Comparison of ENCODE assay signal across 20 cellular contexts in the genomic region with DNA sequence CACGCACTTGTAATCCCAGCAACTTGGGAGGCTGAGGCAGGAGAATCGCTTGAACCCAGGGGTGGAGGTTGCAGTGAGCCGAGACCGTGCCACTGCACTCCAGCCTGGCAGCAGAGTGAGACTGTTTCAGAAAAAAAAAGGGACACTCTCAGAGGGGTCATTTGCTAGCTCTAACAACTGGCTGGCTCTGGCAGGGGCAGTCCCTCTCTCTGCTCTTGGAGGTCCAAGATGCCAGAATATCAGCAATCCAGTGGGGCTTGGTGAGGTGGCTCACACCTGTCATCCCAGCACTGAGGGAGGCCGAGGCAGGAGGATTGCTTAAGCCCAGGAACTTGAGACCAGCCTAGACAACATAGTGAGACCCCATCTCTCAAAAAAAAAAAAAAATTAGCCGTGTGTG. TPM values are rescaled to one million over a fixed set of nuclear protein-coding genes. Genes with fewer than 3 reads are reported as not detected.
DNase-seq lines count a peak whose midpoint lies in the region; ATAC-seq lines count a peak whose summit lies in the region.
"Had no signal": no experiment of that assay in that cellular context is flagged by ENCODE, and none has a peak within 500 bp of the region (broad histone marks: within the 10 kb centered on the region; RNA-seq: fewer than 3 reads in every experiment).

No MANE protein-coding gene starts in this region.

- H3K27me3 ChIP-seq in SJCRH30, result no peaks in the 10 kb centered on the region
- H3K27me3 ChIP-seq: BE2C, sigmoid colon, SJSA1 had no signal

- in situ Hi-C loops in KBM-7 (cut with MboI; ENCODE audit: low pct_unique_long_range_greater_than_20kb, low sequenced_read_pairs), result no loop called here

- H3K9me3 ChIP-seq in T-helper 17 cell (ENCODE audit: control insufficient read depth, low read length, poor library complexity, severe bottlenecking) (no peaks in the 10 kb centered on the region), SJCRH30 (replicated peaks) (no peaks in the 10 kb centered on the region)
- H3K9me3 ChIP-seq: BE2C, sigmoid colon, SJSA1 had no signal

- H3K27ac Mint-ChIP-seq in T-helper 2 cell treated with Interferon-gamma antibody and Interleukin-4, amounts not matched to agents 5 μg/mL and 100 μg/mL, for 36 hours, result peak overlapping the region; percentile 8
- H3K27ac Mint-ChIP-seq in T-helper 17 cell (peak overlapping the region; percentile 66), immature natural killer cell (peak overlapping the region; percentile 79 to 99 (median 88))

- peaks cover 10% of the 10 kb centered on the region for H3K36me3 Mint-ChIP-seq in T-helper 2 cell treated with Interferon-gamma antibody and Interleukin-4, amounts not matched to agents 5 μg/mL and 100 μg/mL, for 36 hours (ENCODE audit: low read depth)
- H3K36me3 Mint-ChIP-seq in T-helper 17 cell (ENCODE audit: low read depth) (peaks cover 3% of the 10 kb centered on the region), immature natural killer cell (peaks cover 0 to 3% (median 3%) of the 10 kb centered on the region in 3 donors)

- H3K4me1 ChIP-seq in SJCRH30, result no peaks in the 10 kb centered on the region
- H3K4me1 ChIP-seq: BE2C, parathyroid adenoma, SJSA1 had no signal

- no peak overlapping the region for H3K4me3 Mint-ChIP-seq in T-helper 2 cell treated with Interferon-gamma antibody and Interleukin-4, amounts not matched to agents 5 μg/mL and 100 μg/mL, for 36 hours
- H3K4me3 Mint-ChIP-seq in T-helper 17 cell (no peak overlapping the region), immature natural killer cell (no peak overlapping the region)

- no peak overlapping the region for H3K27ac ChIP-seq in SJCRH30
- H3K27ac ChIP-seq: parathyroid adenoma, PC-9, SJSA1 had no signal

- H3K4me3 ChIP-seq in SJCRH30, result no peak overlapping the region
- H3K4me3 ChIP-seq: PC-9, sigmoid colon, SJSA1 had no signal

- ATAC-seq in T-helper 17 cell, result no peak
- ATAC-seq: esophagus mucosa had no signal

- H3K27me3 Mint-ChIP-seq in T-helper 2 cell treated with Interferon-gamma antibody and Interleukin-4, amounts not matched to agents 5 μg/mL and 100 μg/mL, for 36 hours (ENCODE audit: low read depth), result no peaks in the 10 kb centered on the region
- H3K27me3 Mint-ChIP-seq in T-helper 17 cell (peaks cover 6% of the 10 kb centered on the region), immature natural killer cell (ENCODE audit: low read depth in 3 of 3) (peaks cover 4 to 15% (median 12%) of the 10 kb centered on the region in 3 donors)

- intact Hi-C loops in posterior vena cava (cut with DNase I), result no loop called here

- no peaks in the 10 kb centered on the region for H3K36me3 ChIP-seq in SJCRH30

- H3K9me3 Mint-ChIP-seq in T-helper 2 cell treated with Interferon-gamma antibody and Interleukin-4, amounts not matched to agents 5 μg/mL and 100 μg/mL, for 36 hours, result no peaks in the 10 kb centered on the region
- H3K9me3 Mint-ChIP-seq in immature natural killer cell, result no peaks in the 10 kb centered on the region

- no peak for DNase-seq in T-helper 2 cell treated with Interferon-gamma antibody and Interleukin-4, amounts not matched to agents 5 μg/mL and 100 μg/mL, for 36 hours (ENCODE audit: low spot score)
- DNase-seq in T-helper 2 cell, result no peak
- no peak for DNase-seq in T-helper 17 cell
- DNase-seq in immature natural killer cell, result no peak
- DNase-seq in posterior vena cava (ENCODE audit: low spot score), result peak; percentile 22
- DNase-seq in KBM-7, result no peak
- DNase-seq in SJCRH30, result no peak
- no peak for DNase-seq in NCI-H82 treated with DMSO at 0.1 percent for 48 hours (lab: John Stamatoyannopoulos, UW; ENCODE audit: unreplicated experiment)
- DNase-seq: 8988T; activated effector memory CD4-positive, alpha-beta T cell treated with Interleukin-2 at 50 U/mL for 16 hours; amniotic stem cell; BE2C; HCEC 1CT; NCI-H1694 treated with DMSO at 0.1 percent for 48 hours; NCI-H2227 treated with DMSO at 0.1 percent for 48 hours; PC-9; sigmoid colon had no signal

- H3K4me1 Mint-ChIP-seq in T-helper 2 cell treated with Interferon-gamma antibody and Interleukin-4, amounts not matched to agents 5 μg/mL and 100 μg/mL, for 36 hours (ENCODE audit: low read depth), result peaks cover 22% of the 10 kb centered on the region
- H3K4me1 Mint-ChIP-seq in T-helper 17 cell (peaks cover 24% of the 10 kb centered on the region), immature natural killer cell (peaks cover 71 to 81% of the 10 kb centered on the region in 2 donors)

RNA-seq across cellular contexts. Expression of a gene that starts 2.5 kb away (rescaled TPM):
- 10 to 100 TPM in 1 of 2 donors, 1 to 10 TPM in 1; 3.1 to 14.5 TPM for total RNA-seq in T-helper 17 cell
- 1 to 10 TPM; 1.5 to 2.4 (median 2.0) TPM for polyA plus RNA-seq in immature natural killer cell
- total RNA-seq in posterior vena cava, result 10 to 100 TPM in 1 of 2 donors, 1 to 10 TPM in 1; 5.9 to 15.3 TPM
- total RNA-seq in SJCRH30 (2014; rRNA removed; shearing (Covaris generic)), result 0.83 TPM in 1 of 2 replicates, not detected in the other

RNA-seq across cellular contexts. Expression of a gene that starts 12.8 kb away (rescaled TPM):
- 10 to 100 TPM; 71.6 to 97.2 TPM for total RNA-seq in T-helper 17 cell
- 10 to 100 TPM; 12.2 to 42.1 (median 12.2) TPM for polyA plus RNA-seq in immature natural killer cell
- total RNA-seq in posterior vena cava, result 10 to 100 TPM; 17.7 to 32.5 TPM
- 13.3 and 28.0 TPM in 2 replicates for total RNA-seq in SJCRH30 (2014; rRNA removed; shearing (Covaris generic))

RNA-seq across cellular contexts. Expression of a gene that starts 57.8 kb away (rescaled TPM):
- 1 to 10 TPM; 5.1 TPM for total RNA-seq in T-helper 17 cell
- polyA plus RNA-seq in immature natural killer cell, result 1 to 10 TPM; 4.1 to 5.9 (median 5.7) TPM
- 1 to 10 TPM; 2.9 to 3.5 TPM for total RNA-seq in posterior vena cava
- 1.1 and 1.2 TPM in 2 replicates for total RNA-seq in SJCRH30 (2014; rRNA removed; shearing (Covaris generic))

RNA-seq across cellular contexts. Expression of a gene that starts 58.9 kb away (rescaled TPM):
- 10 to 100 TPM; 66.1 to 66.8 TPM for total RNA-seq in T-helper 17 cell
- polyA plus RNA-seq in immature natural killer cell, result 10 to 100 TPM in 1 of 3 donors, 1 to 10 TPM in 2; 3.0 to 12.1 (median 8.3) TPM
- total RNA-seq in posterior vena cava, result 10 to 100 TPM; 19.8 to 21.8 TPM
- total RNA-seq in SJCRH30 (2014; rRNA removed; shearing (Covaris generic)), result 48.2 and 50.6 TPM in 2 replicates

Comparison
In these comparisons a context has a peak if more than half of its experiments do, and no peak if none do; other contexts are left out.
1. H3K27ac Mint-ChIP-seq: peak in every context shown above with its lines; median percentile 88 in immature natural killer cell; 66 in T-helper 17 cell; 8 in T-helper 2 cell treated with Interferon-gamma antibody and Interleukin-4, amounts not matched to agents 5 μg/mL and 100 μg/mL, for 36 hours.